ENCODE assay signal across 22 cellular contexts in the genomic region with DNA sequence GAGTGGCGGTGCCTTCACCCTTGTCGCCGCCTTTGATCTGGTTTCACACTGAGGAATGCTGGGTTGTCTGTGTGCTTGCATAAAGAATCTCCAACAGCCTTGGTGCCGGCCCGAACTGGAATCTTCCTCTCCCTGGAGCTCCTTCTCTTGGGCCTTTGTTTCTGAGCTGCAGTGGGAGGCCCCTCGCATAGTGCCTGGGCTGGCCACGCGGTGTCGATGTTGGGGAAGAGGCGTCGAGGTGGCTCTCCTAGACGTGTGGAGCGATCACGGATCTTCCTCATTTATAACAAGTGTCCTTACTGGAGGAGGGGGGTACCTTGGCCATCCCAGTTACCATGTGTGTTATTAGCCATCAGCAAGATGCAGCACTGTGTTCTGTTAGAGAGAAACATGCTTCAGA.
"Had no signal": no experiment of that assay in that cellular context is flagged by ENCODE, and none has a peak within 500 bp of the region (broad histone marks: within the 10 kb centered on the region; RNA-seq: fewer than 3 reads in every experiment).

No MANE protein-coding gene starts in this region.

- H3K4me3 Mint-ChIP-seq: IgD-negative memory B cell had no signal

- H3K9me3 Mint-ChIP-seq: IgD-negative memory B cell had no signal

- H3K4me1 Mint-ChIP-seq: IgD-negative memory B cell had no signal

- H3K36me3 Mint-ChIP-seq: IgD-negative memory B cell had no signal

- H3K27me3 ChIP-seq: SJCRH30 had no signal

- H3K27ac ChIP-seq: HL-60, KMS-11, SJCRH30 had no signal

- H3K4me1 ChIP-seq: SJCRH30 had no signal

- DNase-seq: Kasumi-1, MM.1S, NCI-H1092 treated with DMSO at 0.1 percent for 48 hours, NCI-H1436, NCI-H187, NCI-H2029, NCI-H2081 treated with DMSO at 0.1 percent for 48 hours, NCI-H2171, NCI-H226, NCI-H446, NCI-H510A, NCI-H524 treated with DMSO at 0.1 percent for 48 hours, NCI-H69, NCI-H774, RPMI8226, SHP77 treated with DMSO at 0.1 percent for 48 hours, SJCRH30 had no signal

- H3K4me3 ChIP-seq: K562, SJCRH30 had no signal

- ATAC-seq: K562, SK-N-SH treated with all-trans-retinoic acid at 6 μM for 48 hours had no signal

- H3K9me3 ChIP-seq: SJCRH30 had no signal

- H3K36me3 ChIP-seq: SJCRH30 had no signal
